ENCODE assay signal across 11 cellular contexts in the genomic region with DNA sequence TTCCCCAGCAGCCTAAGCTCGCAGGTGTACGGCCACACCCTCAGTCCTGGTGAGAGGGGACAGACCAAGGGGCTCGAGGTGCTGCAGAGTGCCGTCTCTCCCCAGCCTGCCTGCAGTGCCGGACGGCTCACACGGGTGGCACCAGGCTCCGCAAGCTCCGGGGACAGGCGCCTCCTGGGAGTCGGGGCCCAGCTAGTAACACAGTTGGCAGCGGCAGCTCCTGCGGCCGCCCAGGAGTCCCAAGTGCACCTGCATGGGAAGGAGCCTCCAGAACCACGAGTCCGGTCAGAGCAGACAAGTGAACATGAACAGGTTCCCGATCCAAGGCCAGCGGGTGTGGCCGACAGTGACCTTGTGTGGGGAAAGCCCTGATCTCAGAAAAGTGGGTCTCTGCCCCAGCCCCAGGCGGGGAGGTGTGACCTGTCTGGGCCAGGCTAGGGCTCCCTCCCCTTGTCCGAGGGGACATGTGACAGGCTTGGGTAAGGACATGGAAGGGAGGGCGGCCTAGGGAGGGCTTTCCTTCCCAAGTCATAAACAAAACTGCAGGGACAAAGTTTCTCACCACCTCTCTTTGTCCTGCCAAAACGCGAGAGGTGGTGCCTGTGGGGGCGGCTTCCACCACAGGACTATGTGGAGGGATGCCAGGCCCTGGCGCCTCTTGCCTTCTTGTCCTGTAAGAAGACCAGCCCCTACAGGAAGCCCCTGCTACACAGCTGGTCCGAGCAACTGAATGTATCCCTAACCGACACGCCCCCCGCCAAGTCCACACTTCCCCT. TPM values are rescaled to one million over a fixed set of nuclear protein-coding genes. Genes with fewer than 3 reads are reported as not detected.
DNase-seq lines count a peak whose midpoint lies in the region; ATAC-seq and TF ChIP-seq lines count a peak whose summit lies in the region.
"Had no signal": no experiment of that assay in that cellular context is flagged by ENCODE, and none has a peak within 500 bp of the region (broad histone marks: within the 10 kb centered on the region; RNA-seq: fewer than 3 reads in every experiment).

No MANE protein-coding gene starts in this region.

- peak overlapping the region; percentile 38; the same call in 1 of the 2 replicates for H4K5ac ChIP-seq in IMR-90 (ENCODE audit: low read depth, low read length)

- H4K91ac ChIP-seq in IMR-90 (ENCODE audit: insufficient read depth, low read depth, low read length) = peak overlapping the region; percentile 81

- in situ Hi-C loops in IMR-90 (cut with MboI; ENCODE audit: low sequenced_read_pairs) = no loop called here

- TF ChIP-seq RAD21 in IMR-90 (IDR thresholded peaks at IDR 0.05; ENCODE audit: low read length) = no peak

- peaks cover 45% of the 10 kb centered on the region for H3K9me1 ChIP-seq in IMR-90 (ENCODE audit: insufficient read depth, low read length)

- 67% methylated on average over 14 of the region's 30 CpGs; no CpG with 5 or more reads in 1 of the 2 experiments for WGBS in IMR-90 (ENCODE audit: extremely low coverage in 2 of 2, insufficient read length in 1 of 2), 2 experiments
- WGBS in right lobe of liver (ENCODE audit: insufficient coverage, low coverage, low lambda C conversion rate, missing lambda C conversion rate) = 22% methylated on average over 6 of the region's 30 CpGs
- 79% methylated on average over 30 of the region's 30 CpGs for WGBS in thymus

- POLR2A ChIA-PET in IMR-90 (lab: Charles Lee; ENCODE audit: unreplicated experiment) = no interaction called here
- POLR2A ChIA-PET in activated CD4-positive, alpha-beta memory T cell treated with anti-CD3 and anti-CD28 coated beads, Interleukin-2, amount 10 ng/mL, durations not matched to agents 7 days and 5 days (lab: Charles Lee) = interaction anchor here (0.6 kb wide), 1 partner anchor 9 kb away, joined by 3 read pairs; no protein-coding TSS in a partner anchor

- H2BK20ac ChIP-seq in IMR-90 (ENCODE audit: low read depth, low read length) = peak overlapping the region; percentile 64

- peak overlapping the region; percentile 86 for H3K27ac ChIP-seq in IMR-90 (ENCODE audit: insufficient read depth, low read length)
- H3K27ac ChIP-seq in right lobe of liver = peak overlapping the region; percentile 34 to 53 (median 44)
- peak overlapping the region; percentile 64 for H3K27ac ChIP-seq in thymus (ENCODE audit: low read depth)
- no peak overlapping the region for H3K27ac ChIP-seq in effector memory CD4-positive, alpha-beta T cell (ENCODE audit: insufficient read depth, low read length, poor library complexity, severe bottlenecking)

- H3K4me1 ChIP-seq in IMR-90 (ENCODE audit: control insufficient read depth, insufficient read depth, low read length) = peaks cover 32% of the 10 kb centered on the region
- H3K4me1 ChIP-seq in right lobe of liver = peaks cover 0 to 59% (median 22%) of the 10 kb centered on the region in 4 donors
- peaks cover 12% of the 10 kb centered on the region for H3K4me1 ChIP-seq in thymus (ENCODE audit: control insufficient read depth, insufficient read depth, low read length)
- H3K4me1 ChIP-seq in effector memory CD4-positive, alpha-beta T cell (ENCODE audit: control insufficient read depth, insufficient read depth, low read length, poor library complexity, severe bottlenecking) = peaks cover 6% of the 10 kb centered on the region

- ATAC-seq in IMR-90 (ENCODE audit: low read depth) = no peak; the same call in 1 of the 2 replicates
- peak; percentile 45 to 67 (median 60) for ATAC-seq in right lobe of liver
- ATAC-seq: activated CD4-positive, CD25-positive, alpha-beta regulatory T cell treated with anti-CD3 and anti-CD28 coated beads, Interleukin-2, amount 50 U/mL, for 24 hours had no signal

- H3K14ac ChIP-seq in IMR-90 (replicated peaks; ENCODE audit: low read depth, low read length) = peak overlapping the region; percentile 76

- H3K9me3 ChIP-seq in IMR-90 (ENCODE audit: control insufficient read depth, insufficient read depth, low read length) (no peaks in the 10 kb centered on the region), right lobe of liver (no peaks in the 10 kb centered on the region), thymus (ENCODE audit: control insufficient read depth) (no peaks in the 10 kb centered on the region)
- H3K9me3 ChIP-seq in effector memory CD4-positive, alpha-beta T cell (ENCODE audit: control insufficient read depth, low read length) = no peaks in the 10 kb centered on the region

- H4K8ac ChIP-seq in IMR-90 (ENCODE audit: low read depth in 2 of 2, low read length in 2 of 2) = peak overlapping the region; percentile 47 to 56

- peaks cover 8% of the 10 kb centered on the region for H3K36me3 Mint-ChIP-seq in activated CD4-positive, alpha-beta memory T cell treated with anti-CD3 and anti-CD28 coated beads, Interleukin-2, amount 10 ng/mL, durations not matched to agents 7 days and 5 days (ENCODE audit: low read depth)

- no peak overlapping the region for H3K27ac Mint-ChIP-seq in activated CD4-positive, alpha-beta memory T cell treated with anti-CD3 and anti-CD28 coated beads, Interleukin-2, amount 10 ng/mL, durations not matched to agents 7 days and 5 days
- H3K27ac Mint-ChIP-seq: stimulated activated naive CD8-positive, alpha-beta T cell treated with anti-CD3 and anti-CD28 coated beads, Interleukin-15, Interleukin-2, amounts not matched to agents 100 ng/mL and 50 ng/mL, for 24 hours had no signal

- peak overlapping the region; percentile 91 for H2BK15ac ChIP-seq in IMR-90 (ENCODE audit: low read depth, low read length)

- H3K18ac ChIP-seq in IMR-90 (ENCODE audit: low read depth, low read length) = peak overlapping the region; percentile 47

- H3K4ac ChIP-seq in IMR-90 (ENCODE audit: low read depth, low read length) = peak overlapping the region; percentile 90

- peak overlapping the region; percentile 31; the same call in 1 of the 2 replicates for H3K9ac ChIP-seq in IMR-90 (ENCODE audit: low read depth, low read length)

- H3K4me3 Mint-ChIP-seq in activated CD4-positive, alpha-beta memory T cell treated with anti-CD3 and anti-CD28 coated beads, Interleukin-2, amount 10 ng/mL, durations not matched to agents 7 days and 5 days = no peak overlapping the region
- H3K4me3 Mint-ChIP-seq: stimulated activated naive CD8-positive, alpha-beta T cell treated with anti-CD3 and anti-CD28 coated beads, Interleukin-15, Interleukin-2, amounts not matched to agents 100 ng/mL and 50 ng/mL, for 24 hours had no signal

- TF ChIP-seq CTCF in IMR-90 (conservative IDR thresholded peaks at IDR 0.05; ENCODE audit: low read depth, low read length) (no peak), right lobe of liver (IDR thresholded peaks at IDR 0.05) (no peak)

- peak overlapping the region; percentile 54; the same call in 1 of the 2 replicates for H3K23ac ChIP-seq in IMR-90 (ENCODE audit: low read depth, low read length)

- H3K4me2 ChIP-seq in IMR-90 (ENCODE audit: low read depth, low read length) = peak overlapping the region; percentile 56

- peaks cover 18% of the 10 kb centered on the region for H3K36me3 ChIP-seq in IMR-90 (ENCODE audit: control insufficient read depth, insufficient read depth, low read length)
- peaks cover 0 to 6% (median 2%) of the 10 kb centered on the region in 4 donors for H3K36me3 ChIP-seq in right lobe of liver
- H3K36me3 ChIP-seq in thymus (ENCODE audit: control insufficient read depth, insufficient read depth) = peaks cover 17% of the 10 kb centered on the region
- no peaks in the 10 kb centered on the region for H3K36me3 ChIP-seq in effector memory CD4-positive, alpha-beta T cell (ENCODE audit: control insufficient read depth, insufficient read depth, low read length)

- dilution Hi-C loops in IMR-90 (cut with HindIII; ENCODE audit: low sequenced_read_pairs, unreplicated experiment) = no loop called here

- H4K20me1 ChIP-seq in IMR-90 (ENCODE audit: insufficient read depth, low read length) = peaks cover 79% of the 10 kb centered on the region

- intact Hi-C loops in IMR-90 (cut with micrococcal nuclease) (loop anchor here (5.0 kb wide), 1 partner anchor 39 kb away; no protein-coding TSS in a partner anchor), right lobe of liver (cut with DNase I) (no loop called here)

- H2AK9ac ChIP-seq in IMR-90 (replicated peaks; ENCODE audit: low read depth, low read length, poor library complexity) = peak overlapping the region; percentile 88

- H2AFZ ChIP-seq in IMR-90 (replicated peaks; ENCODE audit: low read length, poor library complexity) = peak overlapping the region; percentile 45

- H3K27me3 ChIP-seq in IMR-90 (ENCODE audit: control insufficient read depth, insufficient read depth, low read length) (no peaks in the 10 kb centered on the region), right lobe of liver (no peaks in the 10 kb centered on the region), thymus (ENCODE audit: control insufficient read depth, insufficient read depth) (no peaks in the 10 kb centered on the region)
- H3K27me3 ChIP-seq in effector memory CD4-positive, alpha-beta T cell (replicated peaks; ENCODE audit: control insufficient read depth, insufficient read depth, low read length, poor library complexity, severe bottlenecking) = no peaks in the 10 kb centered on the region

- DNase-seq in IMR-90 (peak; percentile 43), dermis blood vessel endothelial cell (peak; percentile 68), right lobe of liver (peak; percentile 76 to 80 (median 78)), ecto neural progenitor cell (ENCODE audit: low spot score) (no peak), NCI-H1694 treated with DMSO at 0.1 percent for 48 hours (lab: John Stamatoyannopoulos, UW) (no peak)
- no peak for DNase-seq in effector memory CD4-positive, alpha-beta T cell
- no peak for DNase-seq in activated CD4-positive, alpha-beta memory T cell treated with anti-CD3 and anti-CD28 coated beads, Interleukin-2, amount 10 ng/mL, durations not matched to agents 7 days and 5 days
- DNase-seq: MM.1S had no signal

- TF ChIP-seq POLR2A in IMR-90 (IDR thresholded peaks at IDR 0.05; ENCODE audit: low read depth, low read length) (no peak), right lobe of liver (IDR thresholded peaks at IDR 0.05) (no peak)

- H3K27me3 Mint-ChIP-seq in activated CD4-positive, alpha-beta memory T cell treated with anti-CD3 and anti-CD28 coated beads, Interleukin-2, amount 10 ng/mL, durations not matched to agents 7 days and 5 days = no peaks in the 10 kb centered on the region
- H3K27me3 Mint-ChIP-seq: stimulated activated naive CD8-positive, alpha-beta T cell treated with anti-CD3 and anti-CD28 coated beads, Interleukin-15, Interleukin-2, amounts not matched to agents 100 ng/mL and 50 ng/mL, for 24 hours had no signal

- H3K79me1 ChIP-seq in IMR-90 (ENCODE audit: low read depth in 1 of 2, low read length in 2 of 2) = peaks cover 38 to 93% of the 10 kb centered on the region in 2 experiments

- no TSS peak for BruUV-seq in IMR-90 (replicated peaks; lab: Mats Ljungman, UMichigan)

- H3K4me3 ChIP-seq in IMR-90 (ENCODE audit: insufficient read depth, low read depth, low read length) (no peak overlapping the region), right lobe of liver (no peak overlapping the region), thymus (ENCODE audit: low read length) (no peak overlapping the region)
- no peak overlapping the region for H3K4me3 ChIP-seq in effector memory CD4-positive, alpha-beta T cell (ENCODE audit: insufficient read depth, low read depth, low read length, poor library complexity, severe bottlenecking)

- peak overlapping the region; percentile 97 for H2AK5ac ChIP-seq in IMR-90 (ENCODE audit: low read depth, low read length)

- no peaks in the 10 kb centered on the region for H3K9me3 Mint-ChIP-seq in activated CD4-positive, alpha-beta memory T cell treated with anti-CD3 and anti-CD28 coated beads, Interleukin-2, amount 10 ng/mL, durations not matched to agents 7 days and 5 days
- H3K9me3 Mint-ChIP-seq: stimulated activated naive CD8-positive, alpha-beta T cell treated with anti-CD3 and anti-CD28 coated beads, Interleukin-15, Interleukin-2, amounts not matched to agents 100 ng/mL and 50 ng/mL, for 24 hours had no signal

- no peak overlapping the region; the same call in none of the 2 replicates for H3K56ac ChIP-seq in IMR-90 (ENCODE audit: extremely low read depth, insufficient read depth, low read length)

- CTCF ChIA-PET in IMR-90 (lab: Yijun Ruan, JAX) = interaction anchor here (2.2 kb wide), 1 partner anchor 15 kb away, joined by 6 read pairs; no protein-coding TSS in a partner anchor
- CTCF ChIA-PET in activated CD4-positive, alpha-beta memory T cell treated with anti-CD3 and anti-CD28 coated beads, Interleukin-2, amount 10 ng/mL, durations not matched to agents 7 days and 5 days (lab: Charles Lee) = no interaction called here

- peaks cover 8% of the 10 kb centered on the region for H3K4me1 Mint-ChIP-seq in activated CD4-positive, alpha-beta memory T cell treated with anti-CD3 and anti-CD28 coated beads, Interleukin-2, amount 10 ng/mL, durations not matched to agents 7 days and 5 days

- peak overlapping the region; percentile 88 for H2BK5ac ChIP-seq in IMR-90 (ENCODE audit: low read depth, low read length, poor library complexity, severe bottlenecking)

- H2BK120ac ChIP-seq in IMR-90 (ENCODE audit: low read depth, low read length) = peak overlapping the region; percentile 92

RNA-seq across cellular contexts. Expression of gene MLLT1, which starts 46.5 kb away (rescaled TPM):
- 1.3 and 1.7 TPM in 2 replicates for total RNA-seq in IMR-90 (2012; rRNA removed)
- polyA plus RNA-seq in IMR-90 (2012; rRNA removed) = 30.6 and 45.4 TPM in 2 replicates
- polyA plus RNA-seq in IMR-90 (2012; cell fraction: cytosol; rRNA removed) = 19.2 and 30.8 TPM in 2 replicates
- 39.7 and 78.9 TPM in 2 replicates for polyA plus RNA-seq in IMR-90 (2012; cell fraction: nucleus; rRNA removed; ENCODE audit: low replicate concordance)
- 5.1 and 13.2 TPM in 2 replicates for total RNA-seq in dermis blood vessel endothelial cell
- 10 to 100 TPM; 11.3 to 24.3 (median 15.3) TPM for total RNA-seq in right lobe of liver
- polyA plus RNA-seq in thymus = 24.7 TPM
- 10 to 100 TPM; 35.6 to 37.2 TPM for total RNA-seq in activated CD4-positive, alpha-beta memory T cell treated with anti-CD3 and anti-CD28 coated beads, Interleukin-2, amount 10 ng/mL, durations not matched to agents 7 days and 5 days

Comparison
In these comparisons a context has a peak if more than half of its experiments do, and no peak if none do; other contexts are left out.
1. DNase-seq: peak in IMR-90 (single experiment), dermis blood vessel endothelial cell (single experiment) and right lobe of liver (3 of 3); none in effector memory CD4-positive, alpha-beta T cell (0 of 3), ecto neural progenitor cell (single experiment), NCI-H1694 treated with DMSO at 0.1 percent for 48 hours (single experiment) and activated CD4-positive, alpha-beta memory T cell treated with anti-CD3 and anti-CD28 coated beads, Interleukin-2, amount 10 ng/mL, durations not matched to agents 7 days and 5 days (single experiment).